ENCODE assay signal across 9 cellular contexts in the genomic region with DNA sequence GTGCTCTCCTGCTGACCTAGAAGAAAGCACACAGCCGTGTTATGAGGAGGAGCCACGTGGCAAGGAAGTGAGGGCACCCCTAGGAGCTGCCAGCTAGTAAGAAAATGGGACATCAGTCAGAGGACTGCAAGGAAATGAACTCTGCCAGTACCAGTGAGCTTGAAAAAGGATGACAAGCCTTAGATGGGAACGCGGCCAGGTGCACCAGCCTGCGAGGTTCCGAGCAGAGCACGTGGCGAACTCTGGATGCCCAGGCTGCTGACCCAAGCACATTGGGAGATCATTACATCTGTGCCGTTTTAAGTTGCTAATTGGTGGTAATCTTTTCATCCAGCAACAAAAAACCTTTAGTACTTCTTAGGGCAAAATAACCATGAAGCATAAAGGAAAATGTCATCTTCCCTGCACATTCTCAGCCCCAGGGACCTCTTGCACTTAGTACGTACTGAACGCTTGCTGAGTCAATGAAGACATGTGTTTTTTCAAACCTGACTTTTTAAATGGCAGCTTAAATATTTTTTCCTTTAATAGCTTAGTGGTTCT.
A peak's percentile ranks its signal among the peaks of the same experiment; 100 is the strongest.
DNase-seq lines count a peak whose midpoint lies in the region; ATAC-seq and TF ChIP-seq lines count a peak whose summit lies in the region.
"Had no signal": no experiment of that assay in that cellular context is flagged by ENCODE, and none has a peak within 500 bp of the region (broad histone marks: within the 10 kb centered on the region; RNA-seq: fewer than 3 reads in every experiment).

No MANE protein-coding gene starts in this region.

- H3K14ac ChIP-seq in trophoblast cell (ENCODE audit: low read length), result peak overlapping the region; percentile 33

- no peaks in the 10 kb centered on the region for H3K9me3 ChIP-seq in trophoblast cell (ENCODE audit: insufficient read depth, low read depth, low read length)
- H3K9me3 ChIP-seq in CD8-positive, alpha-beta T cell (ENCODE audit: low read length), result no peaks in the 10 kb centered on the region

- H4K8ac ChIP-seq in trophoblast cell (ENCODE audit: low read depth, low read length), result peak overlapping the region; percentile 85

- peaks cover 49% of the 10 kb centered on the region for H3K79me1 ChIP-seq in trophoblast cell (ENCODE audit: low read length)

- TF ChIP-seq CTCF in HFF-Myc (IDR thresholded peaks at IDR 0.05; ENCODE audit: low read depth, low read length, missing control alignments), result no peak
- TF ChIP-seq CTCF in CD8-positive, alpha-beta T cell (IDR thresholded peaks at IDR 0.05), result no peak

- peak; percentile 17 for ATAC-seq in esophagus mucosa
- ATAC-seq in CD8-positive, alpha-beta T cell, result no peak

- peak overlapping the region; percentile 90 for H3K27ac ChIP-seq in trophoblast cell (ENCODE audit: low read depth, low read length)
- H3K27ac ChIP-seq in CD8-positive, alpha-beta T cell (ENCODE audit: low read depth, low read length), result no peak overlapping the region

- intact Hi-C loops in CD8-positive, alpha-beta T cell (cut with DNase I, micrococcal nuclease), result no loop called here

- H3K4me1 ChIP-seq in trophoblast cell (ENCODE audit: control insufficient read depth in 1 of 2, insufficient read depth in 2 of 2, low read length in 2 of 2), result peaks cover 43 to 47% of the 10 kb centered on the region in 2 experiments
- peaks cover 6% of the 10 kb centered on the region for H3K4me1 ChIP-seq in CD8-positive, alpha-beta T cell (ENCODE audit: insufficient read depth, low read length)

- peaks cover 29% of the 10 kb centered on the region for H3K4me1 Mint-ChIP-seq in CD8-positive, alpha-beta T cell (ENCODE audit: low read depth)

- peak overlapping the region; percentile 70 for H2BK120ac ChIP-seq in trophoblast cell (ENCODE audit: insufficient read depth, low read length, poor library complexity)

- H4K91ac ChIP-seq in trophoblast cell (ENCODE audit: low read depth, low read length), result peak overlapping the region; percentile 87

- H3K23ac ChIP-seq in trophoblast cell (ENCODE audit: low read length), result no peak overlapping the region

- peak overlapping the region; percentile 39 for H3K4me2 ChIP-seq in trophoblast cell (ENCODE audit: low read length)

- CTCF ChIA-PET in CD8-positive, alpha-beta T cell (lab: Charles Lee), result interaction anchor here (0.7 kb wide), 1 partner anchor 11 kb away, joined by 3 read pairs; no protein-coding TSS in a partner anchor

- H3K4me3 ChIP-seq in HFF-Myc (replicated peaks; ENCODE audit: low read depth, low read length) (peak overlapping the region; percentile 20; the same call in 1 of the 2 replicates), trophoblast cell (ENCODE audit: low read depth, low read length) (no peak overlapping the region)
- no peak overlapping the region for H3K4me3 ChIP-seq in CD8-positive, alpha-beta T cell (ENCODE audit: low read depth, low read length)

- peak overlapping the region; percentile 55 for H3K18ac ChIP-seq in trophoblast cell (ENCODE audit: low read length)

- H3K36me3 ChIP-seq in trophoblast cell (ENCODE audit: control insufficient read depth in 1 of 2, insufficient read depth in 2 of 2, low read length in 2 of 2), result peaks cover 17 to 18% of the 10 kb centered on the region in 2 experiments
- no peaks in the 10 kb centered on the region for H3K36me3 ChIP-seq in CD8-positive, alpha-beta T cell (ENCODE audit: insufficient read depth, low read length)

- H2AFZ ChIP-seq in trophoblast cell (ENCODE audit: insufficient read depth, low read length, poor library complexity), result no peak overlapping the region

- H3K36me3 Mint-ChIP-seq in CD8-positive, alpha-beta T cell, result peaks cover 39% of the 10 kb centered on the region

- WGBS in trophoblast cell (ENCODE audit: extremely low coverage, insufficient coverage, insufficient read length), result no CpG with 5 or more reads among the region's 11 CpGs

- no peaks in the 10 kb centered on the region for H3K27me3 ChIP-seq in trophoblast cell (ENCODE audit: insufficient read depth, low read length)
- no peaks in the 10 kb centered on the region for H3K27me3 ChIP-seq in CD8-positive, alpha-beta T cell (ENCODE audit: insufficient read depth, low read length)

- DNase-seq in COLO668 (lab: John Stamatoyannopoulos, UW; ENCODE audit: unreplicated experiment), result peak; percentile 74
- DNase-seq in HFF-Myc (ENCODE audit: extremely low read depth, low read depth), result peak; percentile 71
- peak; percentile 83 for DNase-seq in SHP77 treated with DMSO at 0.1 percent for 48 hours (lab: John Stamatoyannopoulos, UW)
- DNase-seq in trophoblast cell, result no peak
- DNase-seq in DMS79 (lab: John Stamatoyannopoulos, UW), result no peak
- no peak for DNase-seq in CD8-positive, alpha-beta T cell
- DNase-seq in stimulated activated CD4-positive, alpha-beta T cell treated with anti-CD3 and anti-CD28 coated beads, Interleukin-15, amount 100 ng/mL, for 24 hours, result no peak

- H3K4ac ChIP-seq in trophoblast cell (ENCODE audit: low read depth, low read length), result peak overlapping the region; percentile 28

- H3K9me3 Mint-ChIP-seq in CD8-positive, alpha-beta T cell, result no peaks in the 10 kb centered on the region

- peak overlapping the region; percentile 33 for H4K12ac ChIP-seq in trophoblast cell (ENCODE audit: low read depth, low read length)

- peak overlapping the region; percentile 92 for H2AK5ac ChIP-seq in trophoblast cell (ENCODE audit: low read length)

- POLR2A ChIA-PET in CD8-positive, alpha-beta T cell (lab: Charles Lee), result interaction anchor here (1.2 kb wide), 1 partner anchor 249 kb away, joined by 3 read pairs; no protein-coding TSS in a partner anchor

- H3K9ac ChIP-seq in trophoblast cell (ENCODE audit: low read length), result no peak overlapping the region

- no peak overlapping the region for H3K27ac Mint-ChIP-seq in CD8-positive, alpha-beta T cell

- H3K4me3 Mint-ChIP-seq in CD8-positive, alpha-beta T cell, result no peak overlapping the region
- H3K4me3 Mint-ChIP-seq: IgD-negative memory B cell had no signal

- H2BK12ac ChIP-seq in trophoblast cell (ENCODE audit: low read length), result peak overlapping the region; percentile 58

- H3K27me3 Mint-ChIP-seq in CD8-positive, alpha-beta T cell (ENCODE audit: low read depth), result no peaks in the 10 kb centered on the region
- H3K27me3 Mint-ChIP-seq: IgD-negative memory B cell had no signal

- peak overlapping the region; percentile 93 for H2BK5ac ChIP-seq in trophoblast cell (ENCODE audit: low read depth, low read length, poor library complexity)

- H3K79me2 ChIP-seq in trophoblast cell (ENCODE audit: control insufficient read depth, insufficient read depth, low read length, poor library complexity), result peaks cover 23% of the 10 kb centered on the region

Comparison
In these comparisons a context has a peak if more than half of its experiments do, and no peak if none do; other contexts are left out.
1. DNase-seq: peak in COLO668 (single experiment), HFF-Myc (single experiment) and SHP77 treated with DMSO at 0.1 percent for 48 hours (single experiment); none in trophoblast cell (0 of 2), DMS79 (single experiment), CD8-positive, alpha-beta T cell (0 of 7) and stimulated activated CD4-positive, alpha-beta T cell treated with anti-CD3 and anti-CD28 coated beads, Interleukin-15, amount 100 ng/mL, for 24 hours (single experiment).